ENCODE assay signal across 18 cellular contexts in the genomic region with DNA sequence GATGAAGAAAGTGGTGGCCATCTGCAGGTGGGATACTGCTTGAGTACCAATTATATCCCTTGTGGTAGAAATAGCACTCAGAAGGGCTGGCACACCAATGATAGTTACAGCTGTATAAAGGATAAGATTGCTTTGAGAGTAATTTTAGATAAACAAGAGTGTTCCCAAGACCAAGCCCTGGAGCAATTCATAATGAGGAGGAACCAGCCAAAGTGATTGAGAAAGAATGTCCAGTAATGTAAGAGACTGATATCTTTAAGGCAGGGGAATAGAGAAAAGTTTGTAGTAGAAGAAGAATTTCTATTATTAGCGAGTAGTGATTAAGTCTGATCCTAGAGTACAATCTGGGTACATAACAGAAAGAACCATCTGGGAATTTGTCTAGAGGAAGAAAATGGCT.
"Had no signal": no experiment of that assay in that cellular context is flagged by ENCODE, and none has a peak within 500 bp of the region (broad histone marks: within the 10 kb centered on the region; RNA-seq: fewer than 3 reads in every experiment).

No MANE protein-coding gene starts in this region.

- H3K36me3 Mint-ChIP-seq: activated naive CD8-positive, alpha-beta T cell treated with anti-CD3 and anti-CD28 coated beads for 36 hours; naive B cell; type B pancreatic cell had no signal

- H3K4me3 Mint-ChIP-seq: activated CD8-positive, alpha-beta T cell treated with anti-CD3 and anti-CD28 coated beads for 36 hours; activated naive CD8-positive, alpha-beta T cell treated with anti-CD3 and anti-CD28 coated beads for 36 hours; immature natural killer cell; naive B cell; stimulated activated naive CD8-positive, alpha-beta T cell treated with anti-CD3 and anti-CD28 coated beads, Interleukin-15, amount 100 ng/mL, for 72 hours; type B pancreatic cell; WTC11 had no signal

- ATAC-seq: activated CD8-positive, alpha-beta T cell treated with anti-CD3 and anti-CD28 coated beads for 36 hours; foreskin keratinocyte; right lobe of liver; stimulated activated naive CD8-positive, alpha-beta T cell treated with anti-CD3 and anti-CD28 coated beads, Interleukin-15, amount 100 ng/mL, for 72 hours; WTC11 had no signal

- H3K9me3 ChIP-seq: ovary, right lobe of liver had no signal

- H3K4me1 Mint-ChIP-seq: activated naive CD8-positive, alpha-beta T cell treated with anti-CD3 and anti-CD28 coated beads for 36 hours; immature natural killer cell; naive B cell; stimulated activated naive CD8-positive, alpha-beta T cell treated with anti-CD3 and anti-CD28 coated beads, Interleukin-15, amount 100 ng/mL, for 72 hours; WTC11 had no signal

- H3K27ac Mint-ChIP-seq: activated CD8-positive, alpha-beta T cell treated with anti-CD3 and anti-CD28 coated beads for 36 hours; activated naive CD8-positive, alpha-beta T cell treated with anti-CD3 and anti-CD28 coated beads for 36 hours; immature natural killer cell; naive B cell; stimulated activated naive CD8-positive, alpha-beta T cell treated with anti-CD3 and anti-CD28 coated beads, Interleukin-15, amount 100 ng/mL, for 72 hours; type B pancreatic cell; WTC11 had no signal

- H3K27me3 Mint-ChIP-seq: activated CD8-positive, alpha-beta T cell treated with anti-CD3 and anti-CD28 coated beads for 36 hours; activated naive CD8-positive, alpha-beta T cell treated with anti-CD3 and anti-CD28 coated beads for 36 hours; naive B cell; stimulated activated naive CD8-positive, alpha-beta T cell treated with anti-CD3 and anti-CD28 coated beads, Interleukin-15, amount 100 ng/mL, for 72 hours; type B pancreatic cell had no signal

- H3K36me3 ChIP-seq: ovary, right lobe of liver, spleen had no signal

- H3K27me3 ChIP-seq: dorsolateral prefrontal cortex, foreskin keratinocyte, ovary, right lobe of liver, spleen had no signal

- H3K4me3 ChIP-seq: dorsolateral prefrontal cortex, lung, ovary, right lobe of liver, spleen had no signal

- H3K27ac ChIP-seq: dorsolateral prefrontal cortex, foreskin keratinocyte, ovary, right lobe of liver, spleen had no signal

- H3K4me1 ChIP-seq: foreskin keratinocyte, right lobe of liver, spleen had no signal

- DNase-seq: activated CD4-positive, alpha-beta T cell treated with anti-CD3 and anti-CD28 coated beads for 48 hours; activated CD8-positive, alpha-beta T cell treated with anti-CD3 and anti-CD28 coated beads for 36 hours; activated gamma-delta T cell treated with Interleukin-2 at 50 U/mL for 16 hours; activated naive CD8-positive, alpha-beta T cell treated with anti-CD3 and anti-CD28 coated beads for 36 hours; aorta; dorsolateral prefrontal cortex; erythroblast; foreskin keratinocyte; immature natural killer cell; naive B cell; ovary; right lobe of liver; spleen; stimulated activated naive CD8-positive, alpha-beta T cell treated with anti-CD3 and anti-CD28 coated beads, Interleukin-15, amount 100 ng/mL, for 72 hours; T-helper 2 cell had no signal
